ENCODE assay signal across 1 cellular context in genomic region chr1:186292875-186293274, GRCh38.
TF ChIP-seq lines count a peak whose summit lies in the region.

No MANE protein-coding gene starts in this region.

TF ChIP-seq in GM12891, 5 proteins besides CTCF, POLR2A, EP300 and RAD21:
- no peak for TF ChIP-seq PAX5 (IDR thresholded peaks at IDR 0.05; ENCODE audit: insufficient read depth, low read length, severe bottlenecking)
